ENCODE assay signal across 8 cellular contexts in genomic region chr19:926595-927043, GRCh38. TPM values are rescaled to one million over a fixed set of nuclear protein-coding genes. Genes with fewer than 3 reads are reported as not detected.
A peak's percentile ranks its signal among the peaks of the same experiment; 100 is the strongest.
DNase-seq lines count a peak whose midpoint lies in the region; ATAC-seq, FAIRE-seq and TF ChIP-seq lines count a peak whose summit lies in the region.

No MANE protein-coding gene starts in this region.

- H3K27ac ChIP-seq in AG04450 (ENCODE audit: low read depth, low read length) (peak overlapping the region; percentile 65), endothelial cell of umbilical vein (ENCODE audit: insufficient read depth, low read depth, low read length) (no peak overlapping the region)

- peak overlapping the region; percentile 37 for H2AFZ ChIP-seq in endothelial cell of umbilical vein (ENCODE audit: low read depth, low read length)

- H3K9me1 ChIP-seq in endothelial cell of umbilical vein (replicated peaks; ENCODE audit: control insufficient read depth, extremely low read depth, insufficient read depth, low read length) = no peaks in the 10 kb centered on the region

- H3K4me3 ChIP-seq in AG04450 (ENCODE audit: low read depth, low read length) = peak overlapping the region; percentile 83
- H3K4me3 ChIP-seq in endothelial cell of umbilical vein (replicated peaks in 1 of 3; ENCODE audit: insufficient read depth in 1 of 3, low read depth in 1 of 3, low read length in 3 of 3) = peak overlapping the region; percentile 63 to 95 (median 85)

- TF ChIP-seq POLR2A in endothelial cell of umbilical vein (IDR thresholded peaks at IDR 0.05; ENCODE audit: low read depth, low read length) = no peak

- H3K4me2 ChIP-seq in endothelial cell of umbilical vein (ENCODE audit: insufficient read depth, low read length) = peak overlapping the region; percentile 67

- TF ChIP-seq CTCF in AG04450 (IDR thresholded peaks at IDR 0.05; ENCODE audit: low read depth, low read length) (no peak), endothelial cell of umbilical vein (IDR thresholded peaks at IDR 0.05; ENCODE audit: extremely low read depth in 1 of 2, insufficient read depth in 1 of 2, low read depth in 1 of 2, low read length in 2 of 2) (no peak)

- peak overlapping the region; percentile 69 for H3K9ac ChIP-seq in endothelial cell of umbilical vein (replicated peaks; ENCODE audit: extremely low read depth, insufficient read depth, low read length)

- dilution Hi-C loops in endothelial cell of umbilical vein (cut with MboI; ENCODE audit: extremely low pct_ligation_motif_present, low sequenced_read_pairs) = no loop called here

- no peaks in the 10 kb centered on the region for H3K36me3 ChIP-seq in endothelial cell of umbilical vein (ENCODE audit: control insufficient read depth in 2 of 2, extremely low read depth in 1 of 2, insufficient read depth in 2 of 2, low read length in 2 of 2)

- POLR2A ChIA-PET in AG04450 (lab: Yijun Ruan, JAX) = no interaction called here
- POLR2A ChIA-PET in endothelial cell of umbilical vein (lab: Charles Lee) = no interaction called here

- intact Hi-C loops in endothelial cell of umbilical vein (cut with micrococcal nuclease) = no loop called here

- FAIRE-seq in endothelial cell of umbilical vein (lab: Jason Lieb, UNC) = no peak

- no peaks in the 10 kb centered on the region for H3K27me3 ChIP-seq in AG04450 (ENCODE audit: control insufficient read depth, insufficient read depth, low read length)
- H3K27me3 ChIP-seq in endothelial cell of umbilical vein (ENCODE audit: control insufficient read depth in 2 of 2, insufficient read depth in 2 of 2, low read length in 2 of 2) = no peaks in the 10 kb centered on the region

- DNase-seq in AG04450 (ENCODE audit: low read depth, low spot score) (no peak), GM19240 (ENCODE audit: insufficient read length, low spot score) (peak; percentile 89), SKM-1 treated with dmso at 0.1 percent for 144 hours (lab: John Stamatoyannopoulos, UW; ENCODE audit: unreplicated experiment) (peak; percentile 89), endothelial cell of umbilical vein (ENCODE audit: low read depth, low spot score) (no peak), myocyte (ENCODE audit: low read depth) (peak; percentile 24), NCI-H187 treated with DMSO at 0.1 percent for 48 hours (lab: John Stamatoyannopoulos, UW) (no peak)
- DNase-seq in NK-92 treated with Interleukin-12 subunit alpha and Interleukin-12 subunit beta, amount 100 ng/mL, for 24 hours (lab: John Stamatoyannopoulos, UW) = no peak

- CTCF ChIA-PET in AG04450 (lab: Charles Lee) (no interaction called here), endothelial cell of umbilical vein (lab: Charles Lee) (no interaction called here)

- H3K79me2 ChIP-seq in endothelial cell of umbilical vein (ENCODE audit: control insufficient read depth, insufficient read depth, low read length) = no peaks in the 10 kb centered on the region

- H3K9me3 ChIP-seq in AG04450 (ENCODE audit: control insufficient read depth, insufficient read depth, low read length) (no peaks in the 10 kb centered on the region; the same call in 1 of the 2 replicates), endothelial cell of umbilical vein (replicated peaks; ENCODE audit: control insufficient read depth, insufficient read depth, low read length) (no peaks in the 10 kb centered on the region)

- no peaks in the 10 kb centered on the region for H4K20me1 ChIP-seq in endothelial cell of umbilical vein (replicated peaks; ENCODE audit: control insufficient read depth, extremely low read depth, insufficient read depth, low read length)

- BruUV-seq in endothelial cell of umbilical vein (replicated peaks; lab: Mats Ljungman, UMichigan) = no TSS peak

- no peak for ATAC-seq in HG03139 (IDR thresholded peaks at IDR 0.05; ENCODE audit: unreplicated experiment)

- H3K4me1 ChIP-seq in endothelial cell of umbilical vein (ENCODE audit: control insufficient read depth, extremely low read depth, insufficient read depth, low read length) = peaks cover 6% of the 10 kb centered on the region

TF ChIP-seq in endothelial cell of umbilical vein, 7 proteins besides CTCF, POLR2A, EP300 and RAD21 (continues in another document):
- TF ChIP-seq MAX (IDR thresholded peaks at IDR 0.05; ENCODE audit: insufficient read depth, insufficient read length) (no peak), JUN (IDR thresholded peaks at IDR 0.05; ENCODE audit: borderline replicate concordance, insufficient read depth, insufficient read length, low read depth) (no peak), POLR2AphosphoS5 (IDR thresholded peaks at IDR 0.05; ENCODE audit: insufficient read depth, low read depth, low read length) (no peak), EZH2 (IDR thresholded peaks at IDR 0.05; ENCODE audit: borderline replicate concordance, low read depth, low read length, severe bottlenecking) (no peak), GATA2 (IDR thresholded peaks at IDR 0.05; ENCODE audit: insufficient read depth, insufficient read length, low read depth, low read length) (no peak), MYC (IDR thresholded peaks at IDR 0.05; ENCODE audit: low read depth, low read length) (no peak)

RNA-seq across cellular contexts. Expression of gene ARID3A, which starts 0.8 kb away (rescaled TPM):
- polyA plus RNA-seq in AG04450 (2011; rRNA removed) = 7.6 and 12.2 TPM in 2 replicates
- 29.7 and 32.4 TPM in 2 replicates for polyA minus RNA-seq in AG04450 (2011; rRNA and poly(A)+ RNA removed)
- 10.8 and 13.2 TPM in 2 replicates for total RNA-seq in endothelial cell of umbilical vein
- polyA plus RNA-seq in endothelial cell of umbilical vein = 5.4 and 7.6 TPM in 2 replicates
- 4.5 and 5.3 TPM in 2 replicates for polyA plus RNA-seq in endothelial cell of umbilical vein (2011; cell fraction: cytosol; rRNA removed)
- 7.6 and 12.8 TPM in 2 replicates for polyA plus RNA-seq in endothelial cell of umbilical vein (2011; cell fraction: nucleus; rRNA removed)
- 7.6 and 13.1 TPM in 2 replicates for polyA plus RNA-seq in endothelial cell of umbilical vein (2012)
- polyA minus RNA-seq in endothelial cell of umbilical vein = 12.7 and 14.8 TPM in 2 replicates
- polyA minus RNA-seq in endothelial cell of umbilical vein (2011; cell fraction: cytosol; rRNA and poly(A)+ RNA removed) = 11.4 TPM
- 8.6 and 13.0 TPM in 2 replicates for polyA minus RNA-seq in endothelial cell of umbilical vein (2011; cell fraction: nucleus; rRNA and poly(A)+ RNA removed)
- 3.2 and 3.5 TPM in 2 replicates for total RNA-seq in myocyte
- polyA plus RNA-seq in myocyte (2012) = 5.9 TPM

RNA-seq across cellular contexts. Expression of gene KISS1R, which starts 9.5 kb away (rescaled TPM):
- not detected in 2 replicates for polyA plus RNA-seq in AG04450 (2011; rRNA removed)
- not detected in 2 replicates for polyA minus RNA-seq in AG04450 (2011; rRNA and poly(A)+ RNA removed)
- total RNA-seq in endothelial cell of umbilical vein = not detected in 2 replicates
- not detected in 2 replicates for polyA plus RNA-seq in endothelial cell of umbilical vein
- not detected in 2 replicates for polyA plus RNA-seq in endothelial cell of umbilical vein (2011; cell fraction: cytosol; rRNA removed)
- polyA plus RNA-seq in endothelial cell of umbilical vein (2011; cell fraction: nucleus; rRNA removed) = not detected in 2 replicates
- not detected in 2 replicates for polyA plus RNA-seq in endothelial cell of umbilical vein (2012)
- polyA minus RNA-seq in endothelial cell of umbilical vein = 0.28 TPM in 1 of 2 replicates, not detected in the other
- polyA minus RNA-seq in endothelial cell of umbilical vein (2011; cell fraction: cytosol; rRNA and poly(A)+ RNA removed) = not detected
- polyA minus RNA-seq in endothelial cell of umbilical vein (2011; cell fraction: nucleus; rRNA and poly(A)+ RNA removed) = not detected in 2 replicates
- not detected in 2 replicates for total RNA-seq in myocyte
- not detected for polyA plus RNA-seq in myocyte (2012)

RNA-seq across cellular contexts. Expression of gene R3HDM4, which starts 13.6 kb away (rescaled TPM):
- polyA plus RNA-seq in AG04450 (2011; rRNA removed) = 24.0 and 30.9 TPM in 2 replicates
- 16.4 and 20.4 TPM in 2 replicates for polyA minus RNA-seq in AG04450 (2011; rRNA and poly(A)+ RNA removed)
- 49.6 and 53.9 TPM in 2 replicates for total RNA-seq in endothelial cell of umbilical vein
- polyA plus RNA-seq in endothelial cell of umbilical vein = 51.8 and 70.6 TPM in 2 replicates
- polyA plus RNA-seq in endothelial cell of umbilical vein (2011; cell fraction: cytosol; rRNA removed) = 22.2 and 29.8 TPM in 2 replicates
- 25.4 and 25.8 TPM in 2 replicates for polyA plus RNA-seq in endothelial cell of umbilical vein (2011; cell fraction: nucleus; rRNA removed)
- polyA plus RNA-seq in endothelial cell of umbilical vein (2012) = 33.4 and 53.0 TPM in 2 replicates
- 18.9 and 19.7 TPM in 2 replicates for polyA minus RNA-seq in endothelial cell of umbilical vein
- polyA minus RNA-seq in endothelial cell of umbilical vein (2011; cell fraction: cytosol; rRNA and poly(A)+ RNA removed) = 7.7 TPM
- 5.4 and 9.2 TPM in 2 replicates for polyA minus RNA-seq in endothelial cell of umbilical vein (2011; cell fraction: nucleus; rRNA and poly(A)+ RNA removed)
- 51.8 and 53.6 TPM in 2 replicates for total RNA-seq in myocyte
- 55.9 TPM for polyA plus RNA-seq in myocyte (2012)

RNA-seq across cellular contexts. Expression of gene RNU6-9, which starts 33.3 kb away (rescaled TPM):
- polyA plus RNA-seq in AG04450 (2011; rRNA removed) (not detected in 2 replicates), endothelial cell of umbilical vein (not detected in 2 replicates)
- polyA minus RNA-seq in AG04450 (2011; rRNA and poly(A)+ RNA removed) = under 0.01 TPM in 1 of 2 replicates, not detected in the other
- total RNA-seq in endothelial cell of umbilical vein (not detected in 2 replicates), myocyte (not detected in 2 replicates)
- not detected in 2 replicates for polyA plus RNA-seq in endothelial cell of umbilical vein (2011; cell fraction: cytosol; rRNA removed)
- not detected in 2 replicates for polyA plus RNA-seq in endothelial cell of umbilical vein (2011; cell fraction: nucleus; rRNA removed)
- not detected in 2 replicates for polyA plus RNA-seq in endothelial cell of umbilical vein (2012)
- polyA minus RNA-seq in endothelial cell of umbilical vein = not detected in 2 replicates
- polyA minus RNA-seq in endothelial cell of umbilical vein (2011; cell fraction: cytosol; rRNA and poly(A)+ RNA removed) = 1,914 TPM
- not detected in 2 replicates for polyA minus RNA-seq in endothelial cell of umbilical vein (2011; cell fraction: nucleus; rRNA and poly(A)+ RNA removed)
- not detected for polyA plus RNA-seq in myocyte (2012)

RNA-seq across cellular contexts. Expression of gene MED16, which starts 33.6 kb away (rescaled TPM):
- polyA plus RNA-seq in AG04450 (2011; rRNA removed) (22.7 and 31.7 TPM in 2 replicates), endothelial cell of umbilical vein (66.5 and 96.6 TPM in 2 replicates)
- polyA minus RNA-seq in AG04450 (2011; rRNA and poly(A)+ RNA removed) = 22.3 and 29.1 TPM in 2 replicates
- total RNA-seq in endothelial cell of umbilical vein (54.7 and 63.1 TPM in 2 replicates), myocyte (27.7 and 31.2 TPM in 2 replicates)
- 33.5 and 44.8 TPM in 2 replicates for polyA plus RNA-seq in endothelial cell of umbilical vein (2011; cell fraction: cytosol; rRNA removed)
- 39.3 and 41.1 TPM in 2 replicates for polyA plus RNA-seq in endothelial cell of umbilical vein (2011; cell fraction: nucleus; rRNA removed)
- polyA plus RNA-seq in endothelial cell of umbilical vein (2012) = 34.9 and 47.5 TPM in 2 replicates
- polyA minus RNA-seq in endothelial cell of umbilical vein = 32.5 and 45.6 TPM in 2 replicates
- polyA minus RNA-seq in endothelial cell of umbilical vein (2011; cell fraction: cytosol; rRNA and poly(A)+ RNA removed) = 31.4 TPM
- 22.8 and 36.9 TPM in 2 replicates for polyA minus RNA-seq in endothelial cell of umbilical vein (2011; cell fraction: nucleus; rRNA and poly(A)+ RNA removed)
- 32.8 TPM for polyA plus RNA-seq in myocyte (2012)

Comparison
In these comparisons a context has a peak if more than half of its experiments do, and no peak if none do; other contexts are left out.
1. DNase-seq: peak in GM19240 (single experiment), SKM-1 treated with dmso at 0.1 percent for 144 hours (single experiment) and myocyte (single experiment); none in AG04450 (single experiment), endothelial cell of umbilical vein (single experiment), NK-92 treated with Interleukin-12 subunit alpha and Interleukin-12 subunit beta, amount 100 ng/mL, for 24 hours (single experiment) and NCI-H187 treated with DMSO at 0.1 percent for 48 hours (single experiment).